1 cellular context compared by ENCODE assay signal in the genomic region with DNA sequence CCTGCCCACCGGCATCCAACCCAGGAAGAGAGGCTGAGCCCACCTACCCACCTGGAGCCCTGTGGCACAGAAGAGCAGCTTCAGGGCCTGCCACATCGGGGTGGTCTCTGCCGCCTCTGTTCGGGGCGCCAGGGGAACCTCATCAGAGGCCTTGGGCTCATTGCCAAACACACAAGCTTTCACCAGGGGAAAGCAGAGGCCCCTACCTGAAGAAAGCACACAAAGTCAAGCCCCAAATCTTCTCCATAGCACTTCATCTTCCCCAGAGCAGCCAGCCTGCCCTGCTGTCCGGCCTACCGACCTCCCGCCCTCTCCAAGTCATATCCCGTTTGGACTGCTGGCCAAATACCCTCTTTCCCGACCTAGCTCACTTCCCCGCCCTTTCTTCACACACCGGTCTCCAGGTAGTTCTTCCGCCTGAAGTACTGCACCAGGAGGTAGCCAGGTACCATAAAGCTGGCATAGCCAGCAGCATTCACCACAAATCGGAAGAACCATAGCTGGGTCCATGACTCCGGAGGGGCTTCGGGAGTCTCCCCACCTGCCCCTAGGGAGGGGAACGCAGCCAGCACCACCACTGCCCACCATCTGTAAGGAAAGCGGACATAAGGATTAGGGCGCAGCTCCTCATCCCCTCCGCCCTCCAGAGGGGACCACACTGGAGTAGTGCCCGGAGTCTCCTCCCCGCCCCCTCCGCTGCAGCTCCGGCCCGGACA.
TF ChIP-seq lines count a peak whose summit lies in the region.

No MANE protein-coding gene starts in this region.

TF ChIP-seq in HepG2, 621 proteins besides CTCF, POLR2A, EP300 and RAD21 (continued from another document):
- TF ChIP-seq, protein P1, sequence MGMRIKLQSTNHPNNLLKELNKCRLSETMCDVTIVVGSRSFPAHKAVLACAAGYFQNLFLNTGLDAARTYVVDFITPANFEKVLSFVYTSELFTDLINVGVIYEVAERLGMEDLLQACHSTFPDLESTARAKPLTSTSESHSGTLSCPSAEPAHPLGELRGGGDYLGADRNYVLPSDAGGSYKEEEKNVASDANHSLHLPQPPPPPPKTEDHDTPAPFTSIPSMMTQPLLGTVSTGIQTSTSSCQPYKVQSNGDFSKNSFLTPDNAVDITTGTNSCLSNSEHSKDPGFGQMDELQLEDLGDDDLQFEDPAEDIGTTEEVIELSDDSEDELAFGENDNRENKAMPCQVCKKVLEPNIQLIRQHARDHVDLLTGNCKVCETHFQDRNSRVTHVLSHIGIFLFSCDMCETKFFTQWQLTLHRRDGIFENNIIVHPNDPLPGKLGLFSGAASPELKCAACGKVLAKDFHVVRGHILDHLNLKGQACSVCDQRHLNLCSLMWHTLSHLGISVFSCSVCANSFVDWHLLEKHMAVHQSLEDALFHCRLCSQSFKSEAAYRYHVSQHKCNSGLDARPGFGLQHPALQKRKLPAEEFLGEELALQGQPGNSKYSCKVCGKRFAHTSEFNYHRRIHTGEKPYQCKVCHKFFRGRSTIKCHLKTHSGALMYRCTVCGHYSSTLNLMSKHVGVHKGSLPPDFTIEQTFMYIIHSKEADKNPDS (CRISPR knock-in tag; IDR thresholded peaks at IDR 0.05) = no peak
- no peak for TF ChIP-seq GZF1 (CRISPR knock-in tag; IDR thresholded peaks at IDR 0.05)
- peak; percentile 49; the same call in 1 of the 2 replicates for TF ChIP-seq ZNF33B (CRISPR knock-in tag; IDR thresholded peaks at IDR 0.05)
- TF ChIP-seq, protein P2, sequence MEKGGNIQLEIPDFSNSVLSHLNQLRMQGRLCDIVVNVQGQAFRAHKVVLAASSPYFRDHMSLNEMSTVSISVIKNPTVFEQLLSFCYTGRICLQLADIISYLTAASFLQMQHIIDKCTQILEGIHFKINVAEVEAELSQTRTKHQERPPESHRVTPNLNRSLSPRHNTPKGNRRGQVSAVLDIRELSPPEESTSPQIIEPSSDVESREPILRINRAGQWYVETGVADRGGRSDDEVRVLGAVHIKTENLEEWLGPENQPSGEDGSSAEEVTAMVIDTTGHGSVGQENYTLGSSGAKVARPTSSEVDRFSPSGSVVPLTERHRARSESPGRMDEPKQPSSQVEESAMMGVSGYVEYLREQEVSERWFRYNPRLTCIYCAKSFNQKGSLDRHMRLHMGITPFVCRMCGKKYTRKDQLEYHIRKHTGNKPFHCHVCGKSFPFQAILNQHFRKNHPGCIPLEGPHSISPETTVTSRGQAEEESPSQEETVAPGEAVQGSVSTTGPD (CRISPR knock-in tag; IDR thresholded peaks at IDR 0.05) = peak; percentile 65; the same call in 1 of the 2 replicates
- TF ChIP-seq GLI4 (CRISPR knock-in tag; IDR thresholded peaks at IDR 0.05; ENCODE audit: borderline replicate concordance) = 0 out of 2 replicates have a peak, but pooled peaks have one; percentile 18
- peak; percentile 84; the same call in 1 of the 2 replicates for TF ChIP-seq ZNF136 (CRISPR knock-in tag; IDR thresholded peaks at IDR 0.05; ENCODE audit: low read depth)
- TF ChIP-seq NFIB (CRISPR knock-in tag; IDR thresholded peaks at IDR 0.05; ENCODE audit: borderline replicate concordance) = no peak
- TF ChIP-seq BRD4 (CRISPR knock-in tag; IDR thresholded peaks at IDR 0.05) = 0 out of 2 replicates have a peak, but pooled peaks have one; percentile 63
- TF ChIP-seq ZNF547 (CRISPR knock-in tag; IDR thresholded peaks at IDR 0.05) = no peak
- no peak for TF ChIP-seq IKZF1 (IDR thresholded peaks at IDR 0.05)
- TF ChIP-seq ZNF468 (CRISPR knock-in tag; IDR thresholded peaks at IDR 0.05) = no peak
- TF ChIP-seq, protein P3, sequence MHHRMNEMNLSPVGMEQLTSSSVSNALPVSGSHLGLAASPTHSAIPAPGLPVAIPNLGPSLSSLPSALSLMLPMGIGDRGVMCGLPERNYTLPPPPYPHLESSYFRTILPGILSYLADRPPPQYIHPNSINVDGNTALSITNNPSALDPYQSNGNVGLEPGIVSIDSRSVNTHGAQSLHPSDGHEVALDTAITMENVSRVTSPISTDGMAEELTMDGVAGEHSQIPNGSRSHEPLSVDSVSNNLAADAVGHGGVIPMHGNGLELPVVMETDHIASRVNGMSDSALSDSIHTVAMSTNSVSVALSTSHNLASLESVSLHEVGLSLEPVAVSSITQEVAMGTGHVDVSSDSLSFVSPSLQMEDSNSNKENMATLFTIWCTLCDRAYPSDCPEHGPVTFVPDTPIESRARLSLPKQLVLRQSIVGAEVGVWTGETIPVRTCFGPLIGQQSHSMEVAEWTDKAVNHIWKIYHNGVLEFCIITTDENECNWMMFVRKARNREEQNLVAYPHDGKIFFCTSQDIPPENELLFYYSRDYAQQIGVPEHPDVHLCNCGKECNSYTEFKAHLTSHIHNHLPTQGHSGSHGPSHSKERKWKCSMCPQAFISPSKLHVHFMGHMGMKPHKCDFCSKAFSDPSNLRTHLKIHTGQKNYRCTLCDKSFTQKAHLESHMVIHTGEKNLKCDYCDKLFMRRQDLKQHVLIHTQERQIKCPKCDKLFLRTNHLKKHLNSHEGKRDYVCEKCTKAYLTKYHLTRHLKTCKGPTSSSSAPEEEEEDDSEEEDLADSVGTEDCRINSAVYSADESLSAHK (CRISPR knock-in tag; IDR thresholded peaks at IDR 0.05; ENCODE audit: borderline replicate concordance) = 0 out of 2 replicates have a peak, but pooled peaks have one; percentile 3
- TF ChIP-seq, protein P4, sequence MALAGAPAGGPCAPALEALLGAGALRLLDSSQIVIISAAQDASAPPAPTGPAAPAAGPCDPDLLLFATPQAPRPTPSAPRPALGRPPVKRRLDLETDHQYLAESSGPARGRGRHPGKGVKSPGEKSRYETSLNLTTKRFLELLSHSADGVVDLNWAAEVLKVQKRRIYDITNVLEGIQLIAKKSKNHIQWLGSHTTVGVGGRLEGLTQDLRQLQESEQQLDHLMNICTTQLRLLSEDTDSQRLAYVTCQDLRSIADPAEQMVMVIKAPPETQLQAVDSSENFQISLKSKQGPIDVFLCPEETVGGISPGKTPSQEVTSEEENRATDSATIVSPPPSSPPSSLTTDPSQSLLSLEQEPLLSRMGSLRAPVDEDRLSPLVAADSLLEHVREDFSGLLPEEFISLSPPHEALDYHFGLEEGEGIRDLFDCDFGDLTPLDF (CRISPR knock-in tag; IDR thresholded peaks at IDR 0.05) = no peak
- TF ChIP-seq TBX3 (IDR thresholded peaks at IDR 0.05; ENCODE audit: borderline replicate concordance) = no peak
- 0 out of 2 replicates have a peak, but pooled peaks have one; percentile 33 for TF ChIP-seq SRY (CRISPR knock-in tag; IDR thresholded peaks at IDR 0.05)
- TF ChIP-seq, protein P5, sequence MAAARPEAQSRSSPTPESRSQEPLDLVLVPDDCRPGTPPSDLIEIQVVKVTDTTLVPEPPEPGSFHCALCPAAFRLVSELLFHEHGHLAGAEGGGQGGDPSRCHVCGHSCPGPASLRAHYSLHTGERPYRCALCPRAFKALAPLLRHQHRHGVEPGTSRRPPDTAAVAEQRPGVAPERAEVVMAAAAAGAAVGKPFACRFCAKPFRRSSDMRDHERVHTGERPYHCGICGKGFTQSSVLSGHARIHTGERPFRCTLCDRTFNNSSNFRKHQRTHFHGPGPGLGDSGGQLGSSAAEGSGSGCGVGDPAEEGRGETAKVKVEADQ (CRISPR knock-in tag; IDR thresholded peaks at IDR 0.05; ENCODE audit: borderline replicate concordance) = peak; percentile 13; the same call in 1 of the 2 replicates
- TF ChIP-seq ZNF24 (IDR thresholded peaks at IDR 0.05) = no peak
- TF ChIP-seq, protein P6, sequence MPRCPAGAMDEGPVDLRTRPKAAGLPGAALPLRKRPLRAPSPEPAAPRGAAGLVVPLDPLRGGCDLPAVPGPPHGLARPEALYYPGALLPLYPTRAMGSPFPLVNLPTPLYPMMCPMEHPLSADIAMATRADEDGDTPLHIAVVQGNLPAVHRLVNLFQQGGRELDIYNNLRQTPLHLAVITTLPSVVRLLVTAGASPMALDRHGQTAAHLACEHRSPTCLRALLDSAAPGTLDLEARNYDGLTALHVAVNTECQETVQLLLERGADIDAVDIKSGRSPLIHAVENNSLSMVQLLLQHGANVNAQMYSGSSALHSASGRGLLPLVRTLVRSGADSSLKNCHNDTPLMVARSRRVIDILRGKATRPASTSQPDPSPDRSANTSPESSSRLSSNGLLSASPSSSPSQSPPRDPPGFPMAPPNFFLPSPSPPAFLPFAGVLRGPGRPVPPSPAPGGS (CRISPR knock-in tag; IDR thresholded peaks at IDR 0.05) = peak; percentile 25; the same call in 1 of the 2 replicates
- TF ChIP-seq, protein P7, sequence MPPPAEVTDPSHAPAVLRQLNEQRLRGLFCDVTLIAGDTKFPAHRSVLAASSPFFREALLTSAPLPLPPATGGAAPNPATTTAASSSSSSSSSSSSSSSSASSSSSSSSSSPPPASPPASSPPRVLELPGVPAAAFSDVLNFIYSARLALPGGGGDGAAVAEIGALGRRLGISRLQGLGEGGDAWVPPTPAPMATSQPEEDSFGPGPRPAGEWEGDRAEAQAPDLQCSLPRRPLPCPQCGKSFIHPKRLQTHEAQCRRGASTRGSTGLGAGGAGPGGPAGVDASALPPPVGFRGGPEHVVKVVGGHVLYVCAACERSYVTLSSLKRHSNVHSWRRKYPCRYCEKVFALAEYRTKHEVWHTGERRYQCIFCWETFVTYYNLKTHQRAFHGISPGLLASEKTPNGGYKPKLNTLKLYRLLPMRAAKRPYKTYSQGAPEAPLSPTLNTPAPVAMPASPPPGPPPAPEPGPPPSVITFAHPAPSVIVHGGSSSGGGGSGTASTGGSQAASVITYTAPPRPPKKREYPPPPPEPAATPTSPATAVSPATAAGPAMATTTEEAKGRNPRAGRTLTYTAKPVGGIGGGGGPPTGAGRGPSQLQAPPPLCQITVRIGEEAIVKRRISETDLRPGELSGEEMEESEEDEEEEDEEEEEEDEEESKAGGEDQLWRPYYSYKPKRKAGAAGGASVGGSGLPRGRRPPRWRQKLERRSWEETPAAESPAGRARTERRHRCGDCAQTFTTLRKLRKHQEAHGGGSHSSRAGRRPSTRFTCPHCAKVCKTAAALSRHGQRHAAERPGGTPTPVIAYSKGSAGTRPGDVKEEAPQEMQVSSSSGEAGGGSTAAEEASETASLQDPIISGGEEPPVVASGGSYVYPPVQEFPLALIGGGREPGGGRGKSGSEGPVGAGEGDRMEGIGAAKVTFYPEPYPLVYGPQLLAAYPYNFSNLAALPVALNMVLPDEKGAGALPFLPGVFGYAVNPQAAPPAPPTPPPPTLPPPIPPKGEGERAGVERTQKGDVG (CRISPR knock-in tag; IDR thresholded peaks at IDR 0.05; ENCODE audit: borderline replicate concordance) = 0 out of 2 replicates have a peak, but pooled peaks have one; percentile 67
- TF ChIP-seq, protein P8, sequence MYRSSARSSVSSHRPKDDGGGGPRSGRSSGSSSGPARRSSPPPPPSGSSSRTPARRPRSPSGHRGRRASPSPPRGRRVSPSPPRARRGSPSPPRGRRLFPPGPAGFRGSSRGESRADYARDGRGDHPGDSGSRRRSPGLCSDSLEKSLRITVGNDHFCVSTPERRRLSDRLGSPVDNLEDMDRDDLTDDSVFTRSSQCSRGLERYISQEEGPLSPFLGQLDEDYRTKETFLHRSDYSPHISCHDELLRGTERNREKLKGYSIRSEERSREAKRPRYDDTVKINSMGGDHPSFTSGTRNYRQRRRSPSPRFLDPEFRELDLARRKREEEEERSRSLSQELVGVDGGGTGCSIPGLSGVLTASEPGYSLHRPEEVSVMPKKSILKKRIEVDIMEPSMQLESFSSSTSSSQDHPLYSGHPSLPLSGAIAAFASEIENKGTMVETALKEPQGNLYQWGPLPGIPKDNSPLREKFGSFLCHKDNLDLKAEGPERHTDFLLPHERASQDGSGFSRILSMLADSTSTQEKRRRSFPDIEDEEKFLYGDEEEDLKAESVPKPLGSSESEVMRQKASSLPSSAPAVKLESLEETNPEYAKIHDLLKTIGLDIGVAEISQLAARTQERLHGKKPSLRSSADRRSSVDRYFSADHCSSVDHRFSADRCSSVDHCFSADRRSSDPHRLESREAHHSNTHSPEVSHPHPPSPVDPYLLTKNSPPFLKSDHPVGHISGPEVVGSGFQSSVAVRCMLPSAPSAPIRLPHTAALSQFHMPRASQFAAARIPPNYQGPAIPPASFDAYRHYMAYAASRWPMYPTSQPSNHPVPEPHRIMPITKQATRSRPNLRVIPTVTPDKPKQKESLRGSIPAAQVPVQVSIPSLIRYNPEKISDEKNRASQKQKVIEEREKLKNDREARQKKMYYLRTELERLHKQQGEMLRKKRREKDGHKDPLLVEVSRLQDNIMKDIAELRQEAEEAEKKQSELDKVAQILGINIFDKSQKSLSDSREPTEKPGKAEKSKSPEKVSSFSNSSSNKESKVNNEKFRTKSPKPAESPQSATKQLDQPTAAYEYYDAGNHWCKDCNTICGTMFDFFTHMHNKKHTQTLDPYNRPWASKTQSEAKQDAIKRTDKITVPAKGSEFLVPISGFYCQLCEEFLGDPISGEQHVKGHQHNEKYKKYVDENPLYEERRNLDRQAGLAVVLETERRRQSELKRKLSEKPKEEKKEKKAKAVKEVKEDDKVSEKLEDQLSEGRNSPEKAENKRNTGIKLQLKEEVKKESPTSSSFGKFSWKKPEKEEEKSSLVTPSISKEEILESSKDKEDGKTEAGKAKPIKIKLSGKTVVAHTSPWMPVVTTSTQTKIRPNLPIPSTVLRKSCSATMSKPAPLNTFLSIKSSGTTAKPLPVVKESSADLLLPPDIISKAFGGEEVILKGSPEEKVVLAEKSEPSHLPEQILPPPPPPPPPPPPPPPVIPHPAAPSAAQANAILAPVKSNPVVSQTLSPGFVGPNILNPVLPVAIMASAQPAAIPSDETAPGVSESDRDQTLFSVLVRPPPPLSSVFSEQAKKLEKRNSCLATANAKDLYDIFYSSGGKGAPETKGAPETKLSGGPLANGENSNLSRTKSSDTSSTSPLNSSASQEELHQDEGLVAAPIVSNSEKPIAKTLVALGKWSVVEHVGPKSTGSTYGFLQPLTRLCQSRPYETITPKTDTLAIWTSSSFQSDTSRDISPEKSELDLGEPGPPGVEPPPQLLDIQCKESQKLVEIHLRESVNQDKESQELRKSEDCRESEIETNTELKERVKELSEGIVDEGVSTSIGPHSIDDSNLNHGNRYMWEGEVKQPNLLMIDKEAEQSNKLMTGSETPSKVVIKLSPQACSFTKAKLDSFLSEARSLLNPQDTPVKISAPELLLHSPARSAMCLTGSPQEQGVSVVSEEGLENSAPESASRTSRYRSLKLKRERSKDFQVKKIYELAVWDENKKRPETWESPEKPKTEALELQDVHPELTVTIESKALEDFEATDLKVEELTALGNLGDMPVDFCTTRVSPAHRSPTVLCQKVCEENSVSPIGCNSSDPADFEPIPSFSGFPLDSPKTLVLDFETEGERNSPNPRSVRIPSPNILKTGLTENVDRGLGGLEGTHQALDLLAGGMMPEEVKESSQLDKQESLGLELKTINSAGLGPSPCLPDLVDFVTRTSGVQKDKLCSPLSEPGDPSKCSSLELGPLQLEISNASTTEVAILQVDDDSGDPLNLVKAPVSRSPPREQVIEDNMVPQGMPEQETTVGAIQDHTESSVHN (CRISPR knock-in tag; IDR thresholded peaks at IDR 0.05) = no peak
- TF ChIP-seq TCF7L2 (IDR thresholded peaks at IDR 0.05; ENCODE audit: low read depth, low read length) = no peak
- TF ChIP-seq KLF16 (CRISPR knock-in tag; IDR thresholded peaks at IDR 0.05) = peak in 1 of 2 experiments; percentile 81; a peak in 1 of 4 replicates
- peak; percentile 55; the same call in 1 of the 2 replicates for TF ChIP-seq HNF4G (IDR thresholded peaks at IDR 0.05; ENCODE audit: borderline replicate concordance, low read depth, low read length)
- no peak for TF ChIP-seq HNF4G (CRISPR knock-in tag; IDR thresholded peaks at IDR 0.05; ENCODE audit: borderline replicate concordance, low read depth)
